In the genomic region with DNA sequence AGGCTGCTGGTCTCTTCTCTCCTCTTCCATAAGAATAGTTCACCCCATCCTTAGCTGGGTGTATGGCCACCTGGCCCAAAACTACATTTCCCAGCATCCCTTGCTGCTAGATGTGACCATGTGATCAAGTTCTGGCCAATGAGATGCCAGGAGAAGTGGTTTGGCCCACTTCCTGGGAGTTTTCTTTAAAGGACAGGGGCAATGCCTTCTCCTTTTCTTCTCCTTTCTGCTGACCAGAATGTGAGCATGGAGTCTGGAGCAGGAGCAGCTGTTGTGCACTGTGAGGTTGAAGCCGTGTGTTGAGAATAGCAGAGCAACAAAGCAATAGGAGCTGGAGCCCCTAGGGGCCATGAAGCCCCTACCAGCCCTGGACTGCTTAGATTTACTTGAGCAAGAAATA, we compare ENCODE assay signal across 9 cellular contexts. TPM values are rescaled to one million over a fixed set of nuclear protein-coding genes. Genes with fewer than 3 reads are reported as not detected.
DNase-seq lines count a peak whose midpoint lies in the region; ATAC-seq, FAIRE-seq and TF ChIP-seq lines count a peak whose summit lies in the region.
"Had no signal": no experiment of that assay in that cellular context is flagged by ENCODE, and none has a peak within 500 bp of the region (broad histone marks: within the 10 kb centered on the region; RNA-seq: fewer than 3 reads in every experiment).

No MANE protein-coding gene starts in this region.

- no peak overlapping the region for H3K9ac ChIP-seq in HepG2 (ENCODE audit: insufficient read depth, low read depth, low read length)

- H3K27me3 ChIP-seq in HepG2 (ENCODE audit: control insufficient read depth in 1 of 2, insufficient read depth in 2 of 2, low read length in 2 of 2), result no peaks in the 10 kb centered on the region

- 0 out of 2 replicates have a peak overlapping the region, but pooled peaks have one; percentile 70 for H3K27ac Mint-ChIP-seq in WTC11

- no peaks in the 10 kb centered on the region for H3K9me3 ChIP-seq in HepG2 (ENCODE audit: low read length)

- H3K27me3 Mint-ChIP-seq in WTC11 (ENCODE audit: low read depth), result peaks cover 10% of the 10 kb centered on the region

- peak overlapping the region in 1 of 2 donors; percentile 50 for H3K27ac ChIP-seq in coronary artery
- H3K27ac ChIP-seq in HepG2 (ENCODE audit: extremely low read length, insufficient read depth, low read length), result peak overlapping the region; percentile 45

- H3K4me2 ChIP-seq in HepG2 (ENCODE audit: low read depth, low read length), result peak overlapping the region; percentile 57

- peaks cover 70% of the 10 kb centered on the region for H3K4me1 ChIP-seq in HepG2 (ENCODE audit: insufficient read depth, low read length)

- peak; percentile 98 for FAIRE-seq in HepG2 (lab: Jason Lieb, UNC)

- no peak for TF ChIP-seq POLR2A in HepG2 (IDR thresholded peaks at IDR 0.05; ENCODE audit: insufficient read depth in 1 of 2, low read depth in 2 of 2, low read length in 2 of 2)

- TF ChIP-seq EP300 in HepG2 (IDR thresholded peaks at IDR 0.05; ENCODE audit: low read depth in 2 of 2, low read length in 2 of 2), result no peak
- no peak for TF ChIP-seq EP300 in HepG2 (CRISPR knock-in tag; IDR thresholded peaks at IDR 0.05; ENCODE audit: borderline replicate concordance)

- no peak overlapping the region for H3K4me3 Mint-ChIP-seq in WTC11

- no peak for TF ChIP-seq CTCF in WTC11 (IDR thresholded peaks at IDR 0.05)
- TF ChIP-seq CTCF in coronary artery (IDR thresholded peaks at IDR 0.05), result no peak
- no peak for TF ChIP-seq CTCF in HepG2 (CRISPR knock-in tag; IDR thresholded peaks at IDR 0.05)

- H3K79me2 ChIP-seq in HepG2 (ENCODE audit: insufficient read depth, low read length), result peaks cover 9% of the 10 kb centered on the region

- 60% methylated on average over 1 of the region's 1 CpG for WGBS in HepG2 (ENCODE audit: low lambda C conversion rate)

- H3K4me1 Mint-ChIP-seq in WTC11, result peaks cover 34% of the 10 kb centered on the region

- intact Hi-C loops in HepG2 (cut with micrococcal nuclease; ENCODE audit: unreplicated experiment), result no loop called here

- H4K20me1 ChIP-seq in HepG2 (ENCODE audit: insufficient read depth, low read length), result no peaks in the 10 kb centered on the region

- CTCF ChIA-PET in WTC11 (lab: Charles Lee) (interaction anchor here (0.5 to 1.7 kb wide), 9 partner anchors 9 to 417 kb away, joined by 3 to 9 read pairs (median 4); no protein-coding TSS in a partner anchor), HepG2 (lab: Yijun Ruan, JAX; ENCODE audit: low intra/inter-chr PET ratio, low total read pairs) (no interaction called here)

- H2AFZ ChIP-seq in HepG2 (ENCODE audit: low read length), result peak overlapping the region; percentile 76

- no peaks in the 10 kb centered on the region for H3K36me3 Mint-ChIP-seq in WTC11

- no TSS peak for BruUV-seq in HepG2 (replicated peaks; lab: Mats Ljungman, UMichigan)

- no peak overlapping the region for H3K4me3 ChIP-seq in coronary artery
- H3K4me3 ChIP-seq in HepG2 (replicated peaks in 1 of 3; ENCODE audit: insufficient read depth in 1 of 3, low read depth in 2 of 3, low read length in 3 of 3), result no peak overlapping the region
- H3K4me3 ChIP-seq: skin epidermis had no signal

- ATAC-seq in GM18861 (IDR thresholded peaks at IDR 0.05; ENCODE audit: unreplicated experiment), result peak; percentile 51
- ATAC-seq in WTC11, result peak; percentile 81
- ATAC-seq in HepG2, result peak; percentile 74
- ATAC-seq in HG03025 (IDR thresholded peaks at IDR 0.05; ENCODE audit: low FRiP score, unreplicated experiment), result no peak

- in situ Hi-C loops in HepG2 (cut with HindIII; ENCODE audit: extremely low pct_ligation_motif_present, low pct_unique_long_range_greater_than_20kb), result no loop called here

- POLR2A ChIA-PET in WTC11 (lab: Charles Lee) (interaction anchor here (0.6 to 1.1 kb wide), 4 partner anchors 12 to 411 kb away, joined by 3 to 6 read pairs (median 4); no protein-coding TSS in a partner anchor), HepG2 (lab: Yijun Ruan, JAX) (interaction anchor here (0.8 to 2.7 kb wide), 10 partner anchors 8 to 444 kb away, joined by 4 to 60 read pairs (median 8); no protein-coding TSS in a partner anchor)

- DNase-seq in AG08396 (ENCODE audit: low spot score) (peak; percentile 87), NCI-H1048 (lab: John Stamatoyannopoulos, UW) (peak; percentile 18), WTC11 (ENCODE audit: low spot score) (peak; percentile 69), coronary artery (ENCODE audit: low spot score) (peak; percentile 83), HepG2 (ENCODE audit: low spot score) (peak; percentile 82)
- peak; percentile 71 for DNase-seq in stimulated activated CD8-positive, alpha-beta memory T cell treated with anti-CD3 and anti-CD28 coated beads, Interleukin-4, amount 100 ng/mL, for 48 hours

- 0 out of 2 replicates have a peak, but pooled peaks cover 4% of the 10 kb centered on the region for H3K9me3 Mint-ChIP-seq in WTC11

- no peaks in the 10 kb centered on the region for H3K36me3 ChIP-seq in HepG2 (replicated peaks in 1 of 2; ENCODE audit: control insufficient read depth in 1 of 2, insufficient read depth in 2 of 2, low read length in 2 of 2)

- TF ChIP-seq RAD21 in HepG2 (CRISPR knock-in tag; IDR thresholded peaks at IDR 0.05), result no peak

RNA-seq across cellular contexts. Expression of a gene that starts 36.8 kb away (rescaled TPM):
- total RNA-seq in WTC11 (2021) (0.11 TPM in 1 of 3 replicates, not detected in the others), HepG2 (2016; rRNA removed; fragmentation: Illumina TruSeq; extraction: Trizol) (not detected in 2 replicates)
- total RNA-seq in HepG2 (2016; cell fraction: cytosol; rRNA removed; fragmentation: Illumina TruSeq; extraction: Trizol; ENCODE audit: low read depth), result not detected in 2 replicates
- not detected in 2 replicates for total RNA-seq in HepG2 (2016; cell fraction: insoluble cytoplasmic fraction; rRNA removed; fragmentation: Illumina TruSeq; extraction: Trizol)
- not detected in 2 replicates for total RNA-seq in HepG2 (2016; cell fraction: membrane; rRNA removed; fragmentation: Illumina TruSeq; extraction: Trizol)
- not detected in 2 replicates for total RNA-seq in HepG2 (2016; cell fraction: nucleus; rRNA removed; fragmentation: Illumina TruSeq; extraction: Trizol)
- not detected in 2 replicates for polyA plus RNA-seq in HepG2 (2011; rRNA removed)
- polyA plus RNA-seq in HepG2 (2011; cell fraction: cytosol; rRNA removed), result not detected in 2 replicates
- 0.10 TPM in 1 of 2 replicates, not detected in the other for polyA plus RNA-seq in HepG2 (2011; cell fraction: nucleus; rRNA removed)
- not detected in 2 replicates for polyA plus RNA-seq in HepG2 (2012)
- polyA plus RNA-seq in HepG2 (2016; cell fraction: cytosol; fragmentation: Illumina TruSeq; extraction: Trizol; ENCODE audit: low read depth), result not detected in 2 replicates
- not detected in 2 replicates for polyA plus RNA-seq in HepG2 (2016; cell fraction: insoluble cytoplasmic fraction; fragmentation: Illumina TruSeq; extraction: Trizol; ENCODE audit: low read depth)
- not detected in 2 replicates for polyA plus RNA-seq in HepG2 (2016; cell fraction: membrane; fragmentation: Illumina TruSeq; extraction: Trizol; ENCODE audit: low read depth)
- not detected in 2 replicates for polyA plus RNA-seq in HepG2 (2016; cell fraction: nucleus; fragmentation: Illumina TruSeq; extraction: Trizol; ENCODE audit: insufficient read depth, low read depth)
- polyA minus RNA-seq in HepG2 (2011; rRNA and poly(A)+ RNA removed; ENCODE audit: low replicate concordance), result not detected in 2 replicates
- polyA minus RNA-seq in HepG2 (2011; cell fraction: cytosol; rRNA and poly(A)+ RNA removed), result not detected in 2 replicates
- not detected in 2 replicates for polyA minus RNA-seq in HepG2 (2011; cell fraction: nucleus; rRNA and poly(A)+ RNA removed)

RNA-seq across cellular contexts. Expression of a gene that starts 41.8 kb away (rescaled TPM):
- total RNA-seq in WTC11 (2021) (55.4 to 71.1 TPM (median 58.1 TPM) in 3 replicates), HepG2 (2016; rRNA removed; fragmentation: Illumina TruSeq; extraction: Trizol) (51.0 and 53.8 TPM in 2 replicates)
- 18.8 and 21.6 TPM in 2 replicates for total RNA-seq in HepG2 (2016; cell fraction: cytosol; rRNA removed; fragmentation: Illumina TruSeq; extraction: Trizol; ENCODE audit: low read depth)
- 51.4 and 52.7 TPM in 2 replicates for total RNA-seq in HepG2 (2016; cell fraction: insoluble cytoplasmic fraction; rRNA removed; fragmentation: Illumina TruSeq; extraction: Trizol)
- 27.5 and 28.2 TPM in 2 replicates for total RNA-seq in HepG2 (2016; cell fraction: membrane; rRNA removed; fragmentation: Illumina TruSeq; extraction: Trizol)
- 24.5 and 26.0 TPM in 2 replicates for total RNA-seq in HepG2 (2016; cell fraction: nucleus; rRNA removed; fragmentation: Illumina TruSeq; extraction: Trizol)
- 49.1 and 52.7 TPM in 2 replicates for polyA plus RNA-seq in HepG2 (2011; rRNA removed)
- 51.6 and 54.5 TPM in 2 replicates for polyA plus RNA-seq in HepG2 (2011; cell fraction: cytosol; rRNA removed)
- polyA plus RNA-seq in HepG2 (2011; cell fraction: nucleus; rRNA removed), result 33.4 and 35.2 TPM in 2 replicates
- 25.7 and 35.9 TPM in 2 replicates for polyA plus RNA-seq in HepG2 (2012)
- polyA plus RNA-seq in HepG2 (2016; cell fraction: cytosol; fragmentation: Illumina TruSeq; extraction: Trizol; ENCODE audit: low read depth), result 25.5 and 33.2 TPM in 2 replicates
- 70.9 and 81.2 TPM in 2 replicates for polyA plus RNA-seq in HepG2 (2016; cell fraction: insoluble cytoplasmic fraction; fragmentation: Illumina TruSeq; extraction: Trizol; ENCODE audit: low read depth)
- polyA plus RNA-seq in HepG2 (2016; cell fraction: membrane; fragmentation: Illumina TruSeq; extraction: Trizol; ENCODE audit: low read depth), result 24.8 and 34.0 TPM in 2 replicates
- polyA plus RNA-seq in HepG2 (2016; cell fraction: nucleus; fragmentation: Illumina TruSeq; extraction: Trizol; ENCODE audit: insufficient read depth, low read depth), result 54.6 and 61.5 TPM in 2 replicates
- 26.8 and 119 TPM in 2 replicates for polyA minus RNA-seq in HepG2 (2011; rRNA and poly(A)+ RNA removed; ENCODE audit: low replicate concordance)
- polyA minus RNA-seq in HepG2 (2011; cell fraction: cytosol; rRNA and poly(A)+ RNA removed), result 14.8 and 17.0 TPM in 2 replicates
- 15.9 and 18.4 TPM in 2 replicates for polyA minus RNA-seq in HepG2 (2011; cell fraction: nucleus; rRNA and poly(A)+ RNA removed)

RNA-seq across cellular contexts. Expression of a gene that starts 57.8 kb away (rescaled TPM):
- total RNA-seq in WTC11 (2021) (19.3 to 20.0 TPM (median 19.7 TPM) in 3 replicates), HepG2 (2016; rRNA removed; fragmentation: Illumina TruSeq; extraction: Trizol) (8.2 and 8.3 TPM in 2 replicates)
- 1.6 and 1.8 TPM in 2 replicates for total RNA-seq in HepG2 (2016; cell fraction: cytosol; rRNA removed; fragmentation: Illumina TruSeq; extraction: Trizol; ENCODE audit: low read depth)
- total RNA-seq in HepG2 (2016; cell fraction: insoluble cytoplasmic fraction; rRNA removed; fragmentation: Illumina TruSeq; extraction: Trizol), result 6.6 and 9.5 TPM in 2 replicates
- total RNA-seq in HepG2 (2016; cell fraction: membrane; rRNA removed; fragmentation: Illumina TruSeq; extraction: Trizol), result 5.0 and 6.5 TPM in 2 replicates
- 7.3 TPM in 2 replicates for total RNA-seq in HepG2 (2016; cell fraction: nucleus; rRNA removed; fragmentation: Illumina TruSeq; extraction: Trizol)
- 8.4 and 10.8 TPM in 2 replicates for polyA plus RNA-seq in HepG2 (2011; rRNA removed)
- polyA plus RNA-seq in HepG2 (2011; cell fraction: cytosol; rRNA removed), result 6.1 and 7.8 TPM in 2 replicates
- 22.8 and 23.1 TPM in 2 replicates for polyA plus RNA-seq in HepG2 (2011; cell fraction: nucleus; rRNA removed)
- 4.2 and 5.8 TPM in 2 replicates for polyA plus RNA-seq in HepG2 (2012)
- polyA plus RNA-seq in HepG2 (2016; cell fraction: cytosol; fragmentation: Illumina TruSeq; extraction: Trizol; ENCODE audit: low read depth), result 1.0 and 1.8 TPM in 2 replicates
- polyA plus RNA-seq in HepG2 (2016; cell fraction: insoluble cytoplasmic fraction; fragmentation: Illumina TruSeq; extraction: Trizol; ENCODE audit: low read depth), result 7.0 and 8.8 TPM in 2 replicates
- 3.2 TPM in 2 replicates for polyA plus RNA-seq in HepG2 (2016; cell fraction: membrane; fragmentation: Illumina TruSeq; extraction: Trizol; ENCODE audit: low read depth)
- polyA plus RNA-seq in HepG2 (2016; cell fraction: nucleus; fragmentation: Illumina TruSeq; extraction: Trizol; ENCODE audit: insufficient read depth, low read depth), result 17.2 and 17.7 TPM in 2 replicates
- 10.0 and 29.3 TPM in 2 replicates for polyA minus RNA-seq in HepG2 (2011; rRNA and poly(A)+ RNA removed; ENCODE audit: low replicate concordance)
- polyA minus RNA-seq in HepG2 (2011; cell fraction: cytosol; rRNA and poly(A)+ RNA removed), result 2.7 and 3.2 TPM in 2 replicates
- polyA minus RNA-seq in HepG2 (2011; cell fraction: nucleus; rRNA and poly(A)+ RNA removed), result 5.0 and 5.6 TPM in 2 replicates

Comparison
In these comparisons a context has a peak if more than half of its experiments do, and no peak if none do; other contexts are left out.
1. DNase-seq: peak in every context shown above with its lines; median percentile 87 in AG08396; 83 in coronary artery; 82 in HepG2; 71 in stimulated activated CD8-positive, alpha-beta memory T cell treated with anti-CD3 and anti-CD28 coated beads, Interleukin-4, amount 100 ng/mL, for 48 hours; 69 in WTC11; 18 in NCI-H1048.